Comparison of ENCODE assay signal across 7 cellular contexts in the genomic region with DNA sequence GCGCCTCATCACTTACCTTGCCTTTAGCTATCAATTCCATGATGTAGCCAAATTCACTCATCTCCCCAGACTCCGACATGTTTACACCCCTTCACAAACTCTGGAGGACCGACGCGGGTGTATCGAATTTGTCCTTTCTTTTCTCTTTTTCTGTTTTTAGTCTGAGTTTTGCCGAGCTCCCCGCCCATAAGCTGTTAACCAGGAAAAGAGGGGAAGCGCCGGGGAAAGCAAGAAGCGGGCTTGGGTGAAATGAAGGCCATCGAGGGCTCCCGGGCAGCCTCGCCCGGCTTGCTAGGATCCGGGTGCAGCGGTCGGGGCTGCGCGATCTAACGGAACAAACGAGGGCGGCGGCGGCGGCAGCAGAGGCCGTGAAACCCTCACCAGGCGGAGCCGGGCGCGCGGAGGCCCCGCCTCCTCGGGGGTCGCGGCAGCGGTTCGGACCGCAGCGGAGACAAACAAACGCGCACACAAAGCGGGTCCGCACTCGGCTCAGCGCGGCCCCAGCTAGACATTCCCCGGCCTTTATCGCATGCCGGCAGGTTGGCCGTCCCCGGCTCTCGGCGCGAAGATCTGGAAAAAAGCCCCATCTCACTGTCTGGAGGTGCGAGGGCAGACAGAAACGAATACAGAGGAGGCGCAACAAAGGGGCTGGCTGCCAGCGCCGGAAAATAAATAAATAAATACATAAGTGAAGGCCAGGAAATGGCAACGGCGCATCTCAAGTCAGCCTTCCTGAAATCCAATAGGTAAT.
DNase-seq lines count a peak whose midpoint lies in the region; ATAC-seq lines count a peak whose summit lies in the region.

No MANE protein-coding gene starts in this region.

- H3K9ac ChIP-seq in ES-I3 (ENCODE audit: low read depth, low read length), result peak overlapping the region; percentile 64

- ATAC-seq in GM21529 (IDR thresholded peaks at IDR 0.05; ENCODE audit: unreplicated experiment), result peak; percentile 70
- ATAC-seq in HG02970 (IDR thresholded peaks at IDR 0.05; ENCODE audit: low FRiP score, unreplicated experiment), result no peak

- DNase-seq in LoVo (ENCODE audit: low spot score) (peak; percentile 37), foreskin melanocyte (peak; percentile 12)
- peak; percentile 29 to 30 for DNase-seq in activated CD4-positive, alpha-beta T cell treated with anti-CD3 and anti-CD28 coated beads, Interleukin-2, amount 50 U/mL, for 48 hours

- H3K9me3 ChIP-seq in ES-I3 (ENCODE audit: control insufficient read depth, insufficient read depth, low read length) (no peaks in the 10 kb centered on the region), neuron (ENCODE audit: low read length) (peaks cover 13% of the 10 kb centered on the region)

- H3K36me3 ChIP-seq in ES-I3 (ENCODE audit: insufficient read depth, low read length) (no peaks in the 10 kb centered on the region), neuron (ENCODE audit: insufficient read depth, low read length) (no peaks in the 10 kb centered on the region)

- peak overlapping the region; percentile 100 for H2AFZ ChIP-seq in neuron (ENCODE audit: low read depth, low read length)

- H3K4me3 ChIP-seq in neuron (ENCODE audit: low read length), result peak overlapping the region; percentile 90

- H3K4me1 ChIP-seq in ES-I3 (ENCODE audit: insufficient read depth, low read length), result no peaks in the 10 kb centered on the region
- peaks cover 6% of the 10 kb centered on the region for H3K4me1 ChIP-seq in neuron (ENCODE audit: insufficient read depth, low read length)

- H3K27me3 ChIP-seq in neuron (ENCODE audit: insufficient read depth, low read length), result no peaks in the 10 kb centered on the region
